ENCODE assay signal across 8 cellular contexts in genomic region chr12:56629459-56630179, GRCh38. TPM values are rescaled to one million over a fixed set of nuclear protein-coding genes. Genes with fewer than 3 reads are reported as not detected.
DNase-seq lines count a peak whose midpoint lies in the region; ATAC-seq and TF ChIP-seq lines count a peak whose summit lies in the region.

No MANE protein-coding gene starts in this region.

- 0 to 1% methylated on average over 38 to 46 of the region's 46 CpGs for WGBS in lung, 2 donors

- H3K4me1 Mint-ChIP-seq in stimulated activated effector memory CD8-positive, alpha-beta T cell treated with anti-CD3 and anti-CD28 coated beads, Interleukin-12 subunit alpha, Interleukin-12 subunit beta, amount 100 ng/mL, for 72 hours, result peaks cover 72% of the 10 kb centered on the region

- H3K4me1 ChIP-seq in lung (ENCODE audit: control insufficient read depth in 2 of 2, insufficient read depth in 2 of 2, low read length in 2 of 2), result peaks cover 17 to 25% of the 10 kb centered on the region in 2 donors

- peak overlapping the region; percentile 98 for H3K4me3 Mint-ChIP-seq in stimulated activated effector memory CD8-positive, alpha-beta T cell treated with anti-CD3 and anti-CD28 coated beads, Interleukin-12 subunit alpha, Interleukin-12 subunit beta, amount 100 ng/mL, for 72 hours

- peak overlapping the region; percentile 94 to 95 for H3K27ac ChIP-seq in coronary artery
- peak overlapping the region; percentile 77 to 83 for H3K27ac ChIP-seq in lung (ENCODE audit: low read depth in 1 of 2, low read length in 1 of 2)

- peak overlapping the region; percentile 91 for H3K4me3 ChIP-seq in coronary artery
- peak overlapping the region; percentile 98 for H3K4me3 ChIP-seq in lung

- peaks cover 0 to 3% of the 10 kb centered on the region in 2 donors for H3K36me3 ChIP-seq in lung (ENCODE audit: control insufficient read depth in 2 of 2, insufficient read depth in 2 of 2, low read length in 2 of 2)

- TF ChIP-seq CTCF in GM10266 (IDR thresholded peaks at IDR 0.05; ENCODE audit: control insufficient read depth, insufficient read depth, low read depth, missing control alignments), result no peak
- TF ChIP-seq CTCF in coronary artery (IDR thresholded peaks at IDR 0.05), result no peak
- no peak for TF ChIP-seq CTCF in lung (IDR thresholded peaks at IDR 0.05; ENCODE audit: control extremely low read depth, extremely low read depth)

- ATAC-seq in HG03159 (IDR thresholded peaks at IDR 0.05; ENCODE audit: unreplicated experiment) (peak; percentile 6), lung (ENCODE audit: insufficient read depth, low FRiP score) (peak; percentile 16)
- peak; percentile 31 for ATAC-seq in stimulated activated effector memory CD8-positive, alpha-beta T cell treated with anti-CD3 and anti-CD28 coated beads, Interleukin-12 subunit alpha, Interleukin-12 subunit beta, amount 100 ng/mL, for 72 hours

- intact Hi-C loops in posterior vena cava (cut with DNase I), result no loop called here

- no peaks in the 10 kb centered on the region for H3K27me3 ChIP-seq in lung (ENCODE audit: control insufficient read depth, insufficient read depth)

- no peaks in the 10 kb centered on the region for H3K9me3 ChIP-seq in lung (ENCODE audit: control insufficient read depth in 2 of 2, insufficient read depth in 1 of 2, low read length in 1 of 2)

- peaks cover 64% of the 10 kb centered on the region for H3K36me3 Mint-ChIP-seq in stimulated activated effector memory CD8-positive, alpha-beta T cell treated with anti-CD3 and anti-CD28 coated beads, Interleukin-12 subunit alpha, Interleukin-12 subunit beta, amount 100 ng/mL, for 72 hours

- H3K9me3 Mint-ChIP-seq in stimulated activated effector memory CD8-positive, alpha-beta T cell treated with anti-CD3 and anti-CD28 coated beads, Interleukin-12 subunit alpha, Interleukin-12 subunit beta, amount 100 ng/mL, for 72 hours, result no peaks in the 10 kb centered on the region

- DNase-seq in GM10266 (ENCODE audit: extremely low spot score) (peak; percentile 56), coronary artery (ENCODE audit: low spot score) (no peak), lung (ENCODE audit: low spot score) (no peak), posterior vena cava (ENCODE audit: low spot score) (no peak), A172 (ENCODE audit: low spot score) (no peak)
- DNase-seq in activated CD4-positive, CD25-positive, alpha-beta regulatory T cell (lab: John Stamatoyannopoulos, UW), result peak in 3 of 4 experiments; percentile 12 to 25 (median 18)
- DNase-seq in stimulated activated effector memory CD8-positive, alpha-beta T cell treated with anti-CD3 and anti-CD28 coated beads, Interleukin-12 subunit alpha, Interleukin-12 subunit beta, amount 100 ng/mL, for 72 hours (ENCODE audit: low spot score in 2 of 2), result peak; percentile 19 to 78

- peak overlapping the region; percentile 81 for H3K27ac Mint-ChIP-seq in stimulated activated effector memory CD8-positive, alpha-beta T cell treated with anti-CD3 and anti-CD28 coated beads, Interleukin-12 subunit alpha, Interleukin-12 subunit beta, amount 100 ng/mL, for 72 hours

RNA-seq across cellular contexts. Expression of gene BAZ2A, which starts 0.5 kb away (rescaled TPM):
- total RNA-seq in lung (10 to 100 TPM; 81.4 to 92.0 TPM), posterior vena cava (10 to 100 TPM; 48.7 to 66.3 TPM)
- polyA plus RNA-seq in lung, result 10 to 100 TPM; 31.3 to 39.6 TPM
- total RNA-seq in A172 (2014; rRNA removed; shearing (Covaris generic)), result 16.6 and 20.9 TPM in 2 replicates

RNA-seq across cellular contexts. Expression of gene ATP5F1B, which starts 16.2 kb away (rescaled TPM):
- total RNA-seq in lung (100 to 1,000 TPM; 249 to 529 TPM), posterior vena cava (100 to 1,000 TPM; 363 to 368 TPM)
- polyA plus RNA-seq in lung, result 100 to 1,000 TPM; 216 to 537 TPM
- total RNA-seq in A172 (2014; rRNA removed; shearing (Covaris generic)), result 710 and 775 TPM in 2 replicates

RNA-seq across cellular contexts. Expression of gene PTGES3, which starts 58.5 kb away (rescaled TPM):
- 100 to 1,000 TPM; 155 to 180 TPM for total RNA-seq in lung
- polyA plus RNA-seq in lung, result 100 to 1,000 TPM in 1 of 2 donors, 10 to 100 TPM in 1; 88.6 to 149 TPM
- total RNA-seq in posterior vena cava, result 100 to 1,000 TPM; 132 to 145 TPM
- total RNA-seq in A172 (2014; rRNA removed; shearing (Covaris generic)), result 188 and 222 TPM in 2 replicates

Comparison
In these comparisons a context has a peak if more than half of its experiments do, and no peak if none do; other contexts are left out.
1. DNase-seq: peak in GM10266 (single experiment), activated CD4-positive, CD25-positive, alpha-beta regulatory T cell (3 of 4) and stimulated activated effector memory CD8-positive, alpha-beta T cell treated with anti-CD3 and anti-CD28 coated beads, Interleukin-12 subunit alpha, Interleukin-12 subunit beta, amount 100 ng/mL, for 72 hours (2 of 2); none in coronary artery (single experiment), lung (single experiment), posterior vena cava (single experiment) and A172 (single experiment).
2. Peak in every context shown above with its lines, with median percentiles within 50 percentile points of each other: ATAC-seq.